ENCODE assay signal across 14 cellular contexts in the genomic region with DNA sequence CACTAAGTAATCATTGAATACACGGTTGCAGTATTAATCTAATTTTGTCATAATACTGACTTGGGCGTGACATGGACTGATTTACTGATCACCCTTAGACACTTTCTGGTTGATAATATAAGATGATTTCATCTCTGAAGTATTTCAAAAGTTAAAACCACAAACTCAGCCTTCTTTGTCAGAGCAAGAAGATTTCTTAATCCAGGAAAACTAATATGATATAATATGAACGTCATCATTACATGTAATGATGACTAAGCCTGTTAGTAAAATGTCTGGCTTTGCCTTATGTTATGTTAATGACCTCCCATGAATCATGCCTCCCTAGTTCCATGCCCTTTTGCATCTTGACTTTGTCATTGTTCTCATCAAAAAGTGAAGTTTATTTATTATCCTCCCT.
DNase-seq lines count a peak whose midpoint lies in the region; ATAC-seq and TF ChIP-seq lines count a peak whose summit lies in the region.
"Had no signal": no experiment of that assay in that cellular context is flagged by ENCODE, and none has a peak within 500 bp of the region (broad histone marks: within the 10 kb centered on the region; RNA-seq: fewer than 3 reads in every experiment).

No MANE protein-coding gene starts in this region.

- peak overlapping the region; percentile 85 for H3K27ac ChIP-seq in PC-3 (ENCODE audit: low read length)
- H3K27ac ChIP-seq in osteoblast (ENCODE audit: low read depth, low read length) = peak overlapping the region; percentile 64
- H3K27ac ChIP-seq: esophagus muscularis mucosa had no signal

- H3K9me3 ChIP-seq in PC-3 (ENCODE audit: low read length) (no peaks in the 10 kb centered on the region), osteoblast (ENCODE audit: low read depth, low read length) (no peaks in the 10 kb centered on the region)
- H3K9me3 ChIP-seq: esophagus muscularis mucosa, HAP-1 had no signal

- H3F3A ChIP-seq in PC-3 (ENCODE audit: low read length, unreplicated experiment) = no peaks in the 10 kb centered on the region

- TF ChIP-seq CTCF in PC-3 (conservative IDR thresholded peaks at IDR 0.05; ENCODE audit: low read depth, low read length) = no peak
- TF ChIP-seq CTCF in epithelial cell of proximal tubule (conservative IDR thresholded peaks at IDR 0.05; ENCODE audit: low read depth, low read length) = no peak
- no peak for TF ChIP-seq CTCF in osteoblast (IDR thresholded peaks at IDR 0.05; ENCODE audit: extremely low read depth, low read depth, low read length)

- H2AFZ ChIP-seq in PC-3 (ENCODE audit: low read length) (no peak overlapping the region), osteoblast (ENCODE audit: low read length) (peak overlapping the region; percentile 48)

- intact Hi-C loops in PC-3 (cut with micrococcal nuclease) = no loop called here

- CTCF ChIA-PET in PC-3 (lab: Charles Lee) = no interaction called here

- H3K79me2 ChIP-seq in PC-3 (ENCODE audit: low read length) (no peaks in the 10 kb centered on the region), osteoblast (ENCODE audit: insufficient read depth, low read length) (no peaks in the 10 kb centered on the region)

- POLR2A ChIA-PET in PC-3 (lab: Charles Lee; ENCODE audit: unreplicated experiment) = no interaction called here

- peak overlapping the region; percentile 42 for H3K9ac ChIP-seq in PC-3 (ENCODE audit: low read length)

- DNase-seq in Caki2 (ENCODE audit: low read depth) (peak; percentile 10), PC-3 (peak; percentile 82), epithelial cell of proximal tubule (ENCODE audit: low read depth) (peak; percentile 20), osteoblast (ENCODE audit: insufficient read length, low spot score, missing footprints) (peak; percentile 58), nucleus accumbens (lab: John Stamatoyannopoulos, UW) (no peak), NCI-H1048 (lab: John Stamatoyannopoulos, UW) (no peak), inferior parietal cortex (ENCODE audit: extremely low spot score) (no peak), NCI-H1092 (lab: John Stamatoyannopoulos, UW) (no peak)
- DNase-seq: activated CD4-positive, CD25-positive, alpha-beta regulatory T cell; activated CD8-positive, alpha-beta memory T cell treated with anti-CD3 and anti-CD28 coated beads, Interleukin-2, amount 50 U/mL, for 48 hours; activated naive CD8-positive, alpha-beta T cell treated with anti-CD3 and anti-CD28 coated beads for 36 hours; CD4-positive, alpha-beta T cell had no signal

- H3K4me3 ChIP-seq in PC-3 (ENCODE audit: low read length) = no peak overlapping the region
- no peak overlapping the region for H3K4me3 ChIP-seq in epithelial cell of proximal tubule (ENCODE audit: low read depth, low read length)
- no peak overlapping the region for H3K4me3 ChIP-seq in osteoblast (ENCODE audit: insufficient read depth, low read length)
- H3K4me3 ChIP-seq: esophagus muscularis mucosa, HAP-1 had no signal

- H3K4me1 ChIP-seq in PC-3 (ENCODE audit: insufficient read depth, low read length) = peaks cover 15% of the 10 kb centered on the region
- no peaks in the 10 kb centered on the region for H3K4me1 ChIP-seq in osteoblast (ENCODE audit: insufficient read depth, low read length)
- H3K4me1 ChIP-seq: esophagus muscularis mucosa, HAP-1 had no signal

- peak; percentile 58; the same call in 1 of the 2 replicates for ATAC-seq in PC-3

- no TSS peak for BruUV-seq in PC-3 (replicated peaks; lab: Mats Ljungman, UMichigan)

- no peaks in the 10 kb centered on the region for H3K9me2 ChIP-seq in PC-3 (replicated peaks; ENCODE audit: low read length)

- H3K4me2 ChIP-seq in PC-3 (ENCODE audit: low read length) (peak overlapping the region; percentile 27; the same call in 1 of the 2 replicates), osteoblast (ENCODE audit: insufficient read depth, low read length) (no peak overlapping the region)

- H4K20me1 ChIP-seq in PC-3 (ENCODE audit: low read length) = no peaks in the 10 kb centered on the region
- no peaks in the 10 kb centered on the region for H4K20me1 ChIP-seq in osteoblast (ENCODE audit: insufficient read depth, low read length)

- H3K36me3 ChIP-seq in PC-3 (ENCODE audit: low read depth, low read length) (no peaks in the 10 kb centered on the region), osteoblast (ENCODE audit: insufficient read depth, low read length) (no peaks in the 10 kb centered on the region)
- H3K36me3 ChIP-seq: esophagus muscularis mucosa, HAP-1 had no signal

- H3K27me3 ChIP-seq in PC-3 (ENCODE audit: low read length) (no peaks in the 10 kb centered on the region), osteoblast (ENCODE audit: insufficient read depth, low read length) (no peaks in the 10 kb centered on the region)
- H3K27me3 ChIP-seq: esophagus muscularis mucosa had no signal

- in situ Hi-C loops in Caki2 (cut with HindIII; ENCODE audit: low pct_unique_long_range_greater_than_20kb, low sequenced_read_pairs) = no loop called here

Comparison
In these comparisons a context has a peak if more than half of its experiments do, and no peak if none do; other contexts are left out.
1. DNase-seq: peak in Caki2 (single experiment), PC-3 (single experiment), epithelial cell of proximal tubule (single experiment) and osteoblast (single experiment); none in nucleus accumbens (0 of 56), NCI-H1048 (single experiment), inferior parietal cortex (single experiment) and NCI-H1092 (single experiment).